1 cellular context compared by ENCODE assay signal in the genomic region with DNA sequence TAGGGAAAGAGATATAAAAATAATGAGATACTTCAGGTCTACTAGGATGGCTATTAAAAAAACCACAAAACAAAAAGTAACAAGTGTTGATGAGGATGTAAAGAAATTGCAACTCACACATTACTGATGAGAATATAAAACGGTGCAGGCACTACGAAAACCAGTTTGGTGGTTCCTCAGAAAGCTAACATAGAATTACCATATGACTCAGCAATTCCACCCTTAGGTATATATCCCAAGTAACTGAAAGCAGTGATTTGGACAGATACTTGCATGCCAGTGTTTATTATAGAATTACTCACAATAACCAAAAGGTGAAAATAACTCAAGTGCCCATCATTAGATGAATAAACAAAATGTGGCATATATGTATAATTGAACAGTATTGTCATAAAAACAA.
A peak's percentile ranks its signal among the peaks of the same experiment; 100 is the strongest.
TF ChIP-seq lines count a peak whose summit lies in the region.

No MANE protein-coding gene starts in this region.

TF ChIP-seq in IMR-90, 13 proteins besides CTCF, POLR2A, EP300 and RAD21 (continued from another document):
- TF ChIP-seq NFE2L2 (IDR thresholded peaks at IDR 0.05; ENCODE audit: low read depth, low read length) (peak; percentile 80), MAFK (IDR thresholded peaks at IDR 0.05; ENCODE audit: low read depth, low read length) (peak; percentile 49; the same call in 1 of the 2 replicates), FOS (IDR thresholded peaks at IDR 0.05; ENCODE audit: low read depth, low read length) (no peak), SMC3 (IDR thresholded peaks at IDR 0.05; ENCODE audit: low read depth, low read length) (no peak), RCOR1 (IDR thresholded peaks at IDR 0.05; ENCODE audit: insufficient replicate concordance, low read length) (no peak), CHD1 (IDR thresholded peaks at IDR 0.05; ENCODE audit: low read depth, low read length) (no peak), MAZ (IDR thresholded peaks at IDR 0.05; ENCODE audit: borderline replicate concordance, low read depth, low read length) (no peak), RFX5 (IDR thresholded peaks at IDR 0.05; ENCODE audit: low read depth, low read length) (no peak)
- TF ChIP-seq, protein P1, sequence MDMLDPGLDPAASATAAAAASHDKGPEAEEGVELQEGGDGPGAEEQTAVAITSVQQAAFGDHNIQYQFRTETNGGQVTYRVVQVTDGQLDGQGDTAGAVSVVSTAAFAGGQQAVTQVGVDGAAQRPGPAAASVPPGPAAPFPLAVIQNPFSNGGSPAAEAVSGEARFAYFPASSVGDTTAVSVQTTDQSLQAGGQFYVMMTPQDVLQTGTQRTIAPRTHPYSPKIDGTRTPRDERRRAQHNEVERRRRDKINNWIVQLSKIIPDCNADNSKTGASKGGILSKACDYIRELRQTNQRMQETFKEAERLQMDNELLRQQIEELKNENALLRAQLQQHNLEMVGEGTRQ (IDR thresholded peaks at IDR 0.05; ENCODE audit: low read depth, low read length) = no peak
- TF ChIP-seq, protein P2, sequence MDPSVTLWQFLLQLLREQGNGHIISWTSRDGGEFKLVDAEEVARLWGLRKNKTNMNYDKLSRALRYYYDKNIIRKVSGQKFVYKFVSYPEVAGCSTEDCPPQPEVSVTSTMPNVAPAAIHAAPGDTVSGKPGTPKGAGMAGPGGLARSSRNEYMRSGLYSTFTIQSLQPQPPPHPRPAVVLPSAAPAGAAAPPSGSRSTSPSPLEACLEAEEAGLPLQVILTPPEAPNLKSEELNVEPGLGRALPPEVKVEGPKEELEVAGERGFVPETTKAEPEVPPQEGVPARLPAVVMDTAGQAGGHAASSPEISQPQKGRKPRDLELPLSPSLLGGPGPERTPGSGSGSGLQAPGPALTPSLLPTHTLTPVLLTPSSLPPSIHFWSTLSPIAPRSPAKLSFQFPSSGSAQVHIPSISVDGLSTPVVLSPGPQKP (IDR thresholded peaks at IDR 0.05; ENCODE audit: borderline replicate concordance, low read depth, low read length) = no peak
